8 cellular contexts compared by ENCODE assay signal in genomic region chr7:73667344-73668102, GRCh38. TPM values are rescaled to one million over a fixed set of nuclear protein-coding genes. Genes with fewer than 3 reads are reported as not detected.
A peak's percentile ranks its signal among the peaks of the same experiment; 100 is the strongest.
DNase-seq lines count a peak whose midpoint lies in the region; ATAC-seq lines count a peak whose summit lies in the region.

Gene VPS37D (plus strand): TSS chr7:73667831. CDS start chr7:73667959, 128 bp downstream.

- H3K23ac ChIP-seq in mesenchymal stem cell (ENCODE audit: low read length in 2 of 2), result peak within 1 kb of the TSS in 1 of 2 experiments; percentile 84

- CTCF ChIA-PET in activated CD8-positive, alpha-beta T cell treated with anti-CD3 and anti-CD28 coated beads, Interleukin-2, amount 10 ng/mL, durations not matched to agents 7 days and 5 days (lab: Charles Lee), result interaction anchor here (0.7 to 1.2 kb wide), 7 partner anchors 9 to 67 kb away, joined by 3 to 6 read pairs (median 3); no protein-coding TSS in a partner anchor

- peak within 1 kb of the TSS; percentile 58 for H2BK120ac ChIP-seq in mesenchymal stem cell (ENCODE audit: low read depth, low read length)

- 0 out of 2 replicates have a peak, but pooled peaks cover 8% of the 10 kb centered on the region for H3K27me3 ChIP-seq in BLaER1
- H3K27me3 ChIP-seq in effector memory CD4-positive, alpha-beta T cell (replicated peaks; ENCODE audit: control insufficient read depth, insufficient read depth, low read length, poor library complexity, severe bottlenecking), result peaks cover 11% of the 10 kb centered on the region
- peaks cover 7 to 32% of the 10 kb centered on the region in 2 experiments for H3K27me3 ChIP-seq in mesenchymal stem cell (ENCODE audit: control insufficient read depth in 1 of 2, insufficient read depth in 1 of 2, low read length in 2 of 2)

- H2BK15ac ChIP-seq in mesenchymal stem cell (ENCODE audit: low read depth, poor library complexity, severe bottlenecking), result peak within 1 kb of the TSS; percentile 57

- H4K8ac ChIP-seq in mesenchymal stem cell (ENCODE audit: low read length), result peak within 1 kb of the TSS; percentile 47

- no peaks in the 10 kb centered on the region for H3K36me3 Mint-ChIP-seq in activated CD8-positive, alpha-beta T cell treated with anti-CD3 and anti-CD28 coated beads, Interleukin-2, amount 10 ng/mL, durations not matched to agents 7 days and 5 days (ENCODE audit: low read depth)

- no peak within 1 kb of the TSS for H2BK5ac ChIP-seq in mesenchymal stem cell (ENCODE audit: low read depth, low read length, poor library complexity, severe bottlenecking)

- peaks cover 42% of the 10 kb centered on the region for H3K27me3 Mint-ChIP-seq in activated CD8-positive, alpha-beta T cell treated with anti-CD3 and anti-CD28 coated beads, Interleukin-2, amount 10 ng/mL, durations not matched to agents 7 days and 5 days (ENCODE audit: low read depth)

- H3K27ac ChIP-seq in BLaER1 (peak within 1 kb of the TSS; percentile 87), mesenchymal stem cell (ENCODE audit: low read length, poor library complexity, severe bottlenecking) (no peak within 1 kb of the TSS)
- H3K27ac ChIP-seq in effector memory CD4-positive, alpha-beta T cell (ENCODE audit: insufficient read depth, low read length, poor library complexity, severe bottlenecking), result no peak within 1 kb of the TSS

- H2BK12ac ChIP-seq in mesenchymal stem cell (ENCODE audit: low read length in 2 of 2), result no peak within 1 kb of the TSS

- peaks cover 11% of the 10 kb centered on the region for H3K9me3 ChIP-seq in BLaER1
- H3K9me3 ChIP-seq in effector memory CD4-positive, alpha-beta T cell (ENCODE audit: control insufficient read depth, low read length), result no peaks in the 10 kb centered on the region
- H3K9me3 ChIP-seq in mesenchymal stem cell (ENCODE audit: control insufficient read depth, low read length), result peaks cover 6% of the 10 kb centered on the region

- DNase-seq in GM19240 (ENCODE audit: insufficient read length, low spot score), result peak; percentile 95
- DNase-seq in NCI-H748 treated with DMSO at 0.1 percent for 48 hours (lab: John Stamatoyannopoulos, UW), result peak; percentile 76
- peak; percentile 94 for DNase-seq in activated CD8-positive, alpha-beta T cell treated with anti-CD3 and anti-CD28 coated beads, Interleukin-2, amount 10 ng/mL, durations not matched to agents 7 days and 5 days
- DNase-seq in effector memory CD4-positive, alpha-beta T cell, result peak; percentile 83 to 90 (median 90)
- peak; percentile 85 for DNase-seq in mesenchymal stem cell
- peak; percentile 88 for DNase-seq in stimulated activated CD8-positive, alpha-beta memory T cell treated with anti-CD3 and anti-CD28 coated beads, Interleukin-12 subunit alpha, Interleukin-12 subunit beta, amount 100 ng/mL, for 1 hour (ENCODE audit: low read depth)

- H3K27ac Mint-ChIP-seq in activated CD8-positive, alpha-beta T cell treated with anti-CD3 and anti-CD28 coated beads, Interleukin-2, amount 10 ng/mL, durations not matched to agents 7 days and 5 days, result no peak within 1 kb of the TSS

- H3K4me3 ChIP-seq in BLaER1 (peak within 1 kb of the TSS; percentile 91), mesenchymal stem cell (ENCODE audit: insufficient read depth in 1 of 2, low read depth in 1 of 2, low read length in 2 of 2) (peak within 1 kb of the TSS; percentile 75 to 84)
- H3K4me3 ChIP-seq in effector memory CD4-positive, alpha-beta T cell (ENCODE audit: insufficient read depth, low read depth, low read length, poor library complexity, severe bottlenecking), result peak within 1 kb of the TSS; percentile 38

- H3K4me1 ChIP-seq in BLaER1 (peaks cover 20% of the 10 kb centered on the region), mesenchymal stem cell (ENCODE audit: control insufficient read depth, insufficient read depth, low read depth, low read length) (peaks cover 16% of the 10 kb centered on the region)
- peaks cover 10% of the 10 kb centered on the region for H3K4me1 ChIP-seq in effector memory CD4-positive, alpha-beta T cell (ENCODE audit: control insufficient read depth, insufficient read depth, low read length, poor library complexity, severe bottlenecking)

- H3K14ac ChIP-seq in mesenchymal stem cell (ENCODE audit: low read length in 2 of 2), result no peak within 1 kb of the TSS

- 23% methylated on average over 20 of the region's 79 CpGs for WGBS in mesenchymal stem cell

- peaks cover 10% of the 10 kb centered on the region for H3K79me1 ChIP-seq in mesenchymal stem cell (replicated peaks; ENCODE audit: low read length, poor library complexity, severe bottlenecking)

- H3K4ac ChIP-seq in mesenchymal stem cell (ENCODE audit: low read depth in 1 of 2, low read length in 2 of 2), result peak within 1 kb of the TSS in 1 of 2 experiments; percentile 76

- peaks cover 10% of the 10 kb centered on the region for H3K36me3 ChIP-seq in BLaER1
- H3K36me3 ChIP-seq in effector memory CD4-positive, alpha-beta T cell (ENCODE audit: control insufficient read depth, insufficient read depth, low read length), result no peaks in the 10 kb centered on the region
- peaks cover 0 to 23% of the 10 kb centered on the region in 2 experiments for H3K36me3 ChIP-seq in mesenchymal stem cell (ENCODE audit: control insufficient read depth in 1 of 2, insufficient read depth in 2 of 2, low read depth in 1 of 2, low read length in 2 of 2)

- peak within 1 kb of the TSS; percentile 18 for H4K91ac ChIP-seq in mesenchymal stem cell (ENCODE audit: low read length)

- no peaks in the 10 kb centered on the region for H3K9me3 Mint-ChIP-seq in activated CD8-positive, alpha-beta T cell treated with anti-CD3 and anti-CD28 coated beads, Interleukin-2, amount 10 ng/mL, durations not matched to agents 7 days and 5 days (ENCODE audit: insufficient read depth)

- H2AK5ac ChIP-seq in mesenchymal stem cell (ENCODE audit: low read length, severe bottlenecking), result no peak within 1 kb of the TSS

- peak within 1 kb of the TSS; percentile 70 for H3K4me3 Mint-ChIP-seq in activated CD8-positive, alpha-beta T cell treated with anti-CD3 and anti-CD28 coated beads, Interleukin-2, amount 10 ng/mL, durations not matched to agents 7 days and 5 days

- peak within 1 kb of the TSS; percentile 96 for H3K4me2 ChIP-seq in BLaER1
- peak within 1 kb of the TSS; percentile 73 for H3K4me2 ChIP-seq in mesenchymal stem cell (ENCODE audit: low read length, poor library complexity, severe bottlenecking)

- H2AFZ ChIP-seq in mesenchymal stem cell (ENCODE audit: low read depth, low read length), result peak within 1 kb of the TSS; percentile 18

- H3K18ac ChIP-seq in mesenchymal stem cell (ENCODE audit: low read depth in 1 of 2, low read length in 2 of 2), result peak within 1 kb of the TSS; percentile 43 to 72

- H3K9ac ChIP-seq in BLaER1 (peak within 1 kb of the TSS; percentile 90), mesenchymal stem cell (ENCODE audit: low read length) (peak within 1 kb of the TSS; percentile 81)

- H4K20me1 ChIP-seq in BLaER1, result peaks cover 20% of the 10 kb centered on the region

- peak; percentile 88 for ATAC-seq in HG03457 (IDR thresholded peaks at IDR 0.05; ENCODE audit: unreplicated experiment)
- peak; percentile 97 for ATAC-seq in activated CD8-positive, alpha-beta T cell treated with anti-CD3 and anti-CD28 coated beads, Interleukin-2, amount 10 ng/mL, durations not matched to agents 7 days and 5 days

- POLR2A ChIA-PET in activated CD8-positive, alpha-beta T cell treated with anti-CD3 and anti-CD28 coated beads, Interleukin-2, amount 10 ng/mL, durations not matched to agents 7 days and 5 days (lab: Charles Lee), result no interaction called here

- H3K4me1 Mint-ChIP-seq in activated CD8-positive, alpha-beta T cell treated with anti-CD3 and anti-CD28 coated beads, Interleukin-2, amount 10 ng/mL, durations not matched to agents 7 days and 5 days (ENCODE audit: low read depth), result peaks cover 5% of the 10 kb centered on the region

RNA-seq across cellular contexts. Expression of gene VPS37D, which starts in this region (rescaled TPM):
- under 1 TPM; 0.16 to 0.26 TPM for total RNA-seq in activated CD8-positive, alpha-beta T cell treated with anti-CD3 and anti-CD28 coated beads, Interleukin-2, amount 10 ng/mL, durations not matched to agents 7 days and 5 days
- 3.1 TPM for polyA plus RNA-seq in mesenchymal stem cell (2013, experiment 1 of 2)
- polyA plus RNA-seq in mesenchymal stem cell (2013, experiment 2 of 2), result 2.9 TPM

Comparison
In these comparisons a context has a peak if more than half of its experiments do, and no peak if none do; other contexts are left out.
1. Peak in DNase-seq and ATAC-seq in activated CD8-positive, alpha-beta T cell treated with anti-CD3 and anti-CD28 coated beads, Interleukin-2, amount 10 ng/mL, durations not matched to agents 7 days and 5 days; RNA of the gene not detected or under 1 TPM.
2. H3K4me3 ChIP-seq: peak in every context shown above with its lines; median percentile 91 in BLaER1; 80 in mesenchymal stem cell; 38 in effector memory CD4-positive, alpha-beta T cell.